29 cellular contexts compared by ENCODE assay signal in genomic region chr12:65574867-65575266, GRCh38.
"Had no signal": no experiment of that assay in that cellular context is flagged by ENCODE, and none has a peak within 500 bp of the region (broad histone marks: within the 10 kb centered on the region; RNA-seq: fewer than 3 reads in every experiment).

No MANE protein-coding gene starts in this region.

- H3K27me3 ChIP-seq: neutrophil, pancreas, stomach, upper lobe of right lung, uterus had no signal

- H3K4me3 ChIP-seq: pancreas, prostate gland, skin epidermis, smooth muscle cell, spleen, stomach, thoracic aorta, tibial artery, transverse colon, upper lobe of right lung, uterus had no signal

- H3K27ac ChIP-seq: neutrophil, pancreas, prostate gland, skin epidermis, spleen, stomach, thoracic aorta, tibial artery, transverse colon, upper lobe of right lung, uterus had no signal

- H3K4me1 ChIP-seq: pancreas, prostate gland, spleen, stomach, tibial artery, transverse colon, upper lobe of right lung, uterus had no signal

- H3K36me3 ChIP-seq: neutrophil, pancreas, prostate gland, spleen, stomach, thoracic aorta, tibial artery, transverse colon, upper lobe of right lung, uterus had no signal

- H3K9me3 ChIP-seq: neutrophil, pancreas, prostate gland, upper lobe of right lung had no signal

- H3K4me3 Mint-ChIP-seq: naive thymus-derived CD4-positive, alpha-beta T cell; natural killer cell treated with Interleukin-12 subunit alpha and Interleukin-12 subunit beta and Interleukin-15 and Interleukin-18, amount 100 ng/mL, for 72 hours; nephron progenitor cell; neural crest cell; stimulated activated naive B cell treated with anti-CD40 and anti-IgM and Interleukin-4, amounts not matched to agents 10 μg/mL and 1 μg/mL and 100 μg/mL, for 72 hours; stimulated activated naive CD8-positive, alpha-beta T cell treated with anti-CD3 and anti-CD28 coated beads, Interleukin-15, Interleukin-2, amounts not matched to agents 100 ng/mL and 50 ng/mL, for 24 hours; type B pancreatic cell had no signal

- H3K4me1 Mint-ChIP-seq: naive thymus-derived CD4-positive, alpha-beta T cell; nephron progenitor cell; neural crest cell; stimulated activated naive B cell treated with anti-CD40 and anti-IgM and Interleukin-4, amounts not matched to agents 10 μg/mL and 1 μg/mL and 100 μg/mL, for 72 hours had no signal

- ATAC-seq: naive thymus-derived CD4-positive, alpha-beta T cell; natural killer cell treated with Interleukin-12 subunit alpha and Interleukin-12 subunit beta and Interleukin-15 and Interleukin-18, amount 100 ng/mL, for 72 hours; pancreas; right cardiac atrium; sciatic nerve; stimulated activated naive B cell treated with anti-CD40 and anti-IgM and Interleukin-4, amounts not matched to agents 10 μg/mL and 1 μg/mL and 100 μg/mL, for 72 hours; upper lobe of right lung had no signal

- H3K27ac Mint-ChIP-seq: naive thymus-derived CD4-positive, alpha-beta T cell; natural killer cell treated with Interleukin-12 subunit alpha and Interleukin-12 subunit beta and Interleukin-15 and Interleukin-18, amount 100 ng/mL, for 72 hours; nephron progenitor cell; stimulated activated naive B cell treated with anti-CD40 and anti-IgM and Interleukin-4, amounts not matched to agents 10 μg/mL and 1 μg/mL and 100 μg/mL, for 72 hours; stimulated activated naive CD8-positive, alpha-beta T cell treated with anti-CD3 and anti-CD28 coated beads, Interleukin-15, Interleukin-2, amounts not matched to agents 100 ng/mL and 50 ng/mL, for 24 hours; type B pancreatic cell had no signal

- H3K36me3 Mint-ChIP-seq: stimulated activated naive B cell treated with anti-CD40 and anti-IgM and Interleukin-4, amounts not matched to agents 10 μg/mL and 1 μg/mL and 100 μg/mL, for 72 hours had no signal

- DNase-seq: naive thymus-derived CD4-positive, alpha-beta T cell; nephron progenitor cell; nucleus accumbens; pancreas; retina; right cardiac atrium; spleen; stimulated activated CD4-positive, alpha-beta T cell treated with anti-CD3 and anti-CD28 coated beads, Interleukin-12 subunit alpha, Interleukin-12 subunit beta, amount 100 ng/mL, for 4 hours; stimulated activated CD4-positive, alpha-beta T cell treated with anti-CD3 and anti-CD28 coated beads, Interleukin-1b, Interleukin-23, amount 100 ng/mL, for 48 hours; stimulated activated CD4-positive, alpha-beta T cell treated with anti-CD3 and anti-CD28 coated beads, Interleukin-4, amount 100 ng/mL, for 1 hour; stimulated activated CD4-positive, alpha-beta T cell treated with anti-CD3 and anti-CD28 coated beads, Interleukin-4, amount 100 ng/mL, for 4 hours; stimulated activated CD8-positive, alpha-beta memory T cell treated with anti-CD3 and anti-CD28 coated beads, Interleukin-4, amount 100 ng/mL, for 48 hours; stimulated activated naive B cell treated with anti-CD40 and anti-IgM and Interleukin-4, amounts not matched to agents 10 μg/mL and 1 μg/mL and 100 μg/mL, for 72 hours; stimulated activated naive CD4-positive, alpha-beta T cell treated with Interleukin-2 at 50 U/mL for 16 hours; stomach; tibial artery; transverse colon; upper lobe of right lung; uterus had no signal
